ENCODE assay signal across 8 cellular contexts in genomic region chr1:85465099-85465790, GRCh38. TPM values are rescaled to one million over a fixed set of nuclear protein-coding genes. Genes with fewer than 3 reads are reported as not detected.
A peak's percentile ranks its signal among the peaks of the same experiment; 100 is the strongest.
DNase-seq lines count a peak whose midpoint lies in the region; ATAC-seq and TF ChIP-seq lines count a peak whose summit lies in the region.

TSS of gene DDAH1 (minus strand) at chr1:85465159. CDS start at chr1:85465045, 114 bp downstream.

- H3K9me3 Mint-ChIP-seq in effector memory CD8-positive, alpha-beta T cell = no peaks in the 10 kb centered on the region
- H3K9me3 Mint-ChIP-seq in stimulated activated naive CD8-positive, alpha-beta T cell treated with anti-CD3 and anti-CD28 coated beads, Interleukin-15, Interleukin-2, amounts not matched to agents 100 ng/mL and 50 ng/mL, for 24 hours = peaks cover 4% of the 10 kb centered on the region

- H3K36me3 Mint-ChIP-seq in effector memory CD8-positive, alpha-beta T cell (ENCODE audit: insufficient read depth) = no peaks in the 10 kb centered on the region
- H3K36me3 Mint-ChIP-seq in stimulated activated naive CD8-positive, alpha-beta T cell treated with anti-CD3 and anti-CD28 coated beads, Interleukin-15, Interleukin-2, amounts not matched to agents 100 ng/mL and 50 ng/mL, for 24 hours (ENCODE audit: low read depth) = no peaks in the 10 kb centered on the region

- ATAC-seq in GM19467 (IDR thresholded peaks at IDR 0.05; ENCODE audit: unreplicated experiment) (peak; percentile 41), GM18858 (IDR thresholded peaks at IDR 0.05; ENCODE audit: unreplicated experiment) (no peak)
- peak; percentile 7 for ATAC-seq in effector memory CD8-positive, alpha-beta T cell (replicated peaks)

- peak within 1 kb of the TSS; percentile 60 for H3K4me3 ChIP-seq in lower leg skin (ENCODE audit: low read depth, poor library complexity, severe bottlenecking)

- peak within 1 kb of the TSS; percentile 10 to 44 for H3K4me3 Mint-ChIP-seq in effector memory CD8-positive, alpha-beta T cell
- H3K4me3 Mint-ChIP-seq in stimulated activated naive CD8-positive, alpha-beta T cell treated with anti-CD3 and anti-CD28 coated beads, Interleukin-15, Interleukin-2, amounts not matched to agents 100 ng/mL and 50 ng/mL, for 24 hours = peak within 1 kb of the TSS; percentile 47

- H3K27ac Mint-ChIP-seq in effector memory CD8-positive, alpha-beta T cell = no peak within 1 kb of the TSS
- H3K27ac Mint-ChIP-seq in stimulated activated naive CD8-positive, alpha-beta T cell treated with anti-CD3 and anti-CD28 coated beads, Interleukin-15, Interleukin-2, amounts not matched to agents 100 ng/mL and 50 ng/mL, for 24 hours = no peak within 1 kb of the TSS

- no peak for TF ChIP-seq POLR2A in lower leg skin (IDR thresholded peaks at IDR 0.05)

- intact Hi-C loops in lower leg skin (cut with DNase I; ENCODE audit: low total_unique reads) = no loop called here

- H3K27me3 Mint-ChIP-seq in effector memory CD8-positive, alpha-beta T cell = peaks cover 78 to 79% of the 10 kb centered on the region in 2 donors
- H3K27me3 Mint-ChIP-seq in stimulated activated naive CD8-positive, alpha-beta T cell treated with anti-CD3 and anti-CD28 coated beads, Interleukin-15, Interleukin-2, amounts not matched to agents 100 ng/mL and 50 ng/mL, for 24 hours = peaks cover 71% of the 10 kb centered on the region

- no peak for TF ChIP-seq CTCF in lower leg skin (IDR thresholded peaks at IDR 0.05)

- H3K4me1 Mint-ChIP-seq in effector memory CD8-positive, alpha-beta T cell (ENCODE audit: low read depth in 2 of 2) = peaks cover 4 to 5% of the 10 kb centered on the region in 2 donors
- H3K4me1 Mint-ChIP-seq in stimulated activated naive CD8-positive, alpha-beta T cell treated with anti-CD3 and anti-CD28 coated beads, Interleukin-15, Interleukin-2, amounts not matched to agents 100 ng/mL and 50 ng/mL, for 24 hours (ENCODE audit: low read depth) = no peaks in the 10 kb centered on the region

- 2 to 3% methylated on average over 27 to 54 of the region's 56 CpGs for WGBS in lower leg skin, 2 donors

- DNase-seq in DMS153 treated with DMSO at 0.1 percent for 48 hours (lab: John Stamatoyannopoulos, UW; ENCODE audit: unreplicated experiment) = peak; percentile 49
- DNase-seq in HuH-7 (ENCODE audit: low spot score) = peak; percentile 47
- peak; percentile 22 for DNase-seq in SKM-1 treated with dmso at 0.1 percent for 144 hours (lab: John Stamatoyannopoulos, UW; ENCODE audit: unreplicated experiment)
- no peak for DNase-seq in effector memory CD8-positive, alpha-beta T cell
- peak in 1 of 2 donors; percentile 89 for DNase-seq in lower leg skin (ENCODE audit: low spot score in 2 of 2)

RNA-seq across cellular contexts. Expression of gene DDAH1, which starts in this region (rescaled TPM):
- total RNA-seq in lower leg skin = 10 to 100 TPM in 2 of 4 donors, 1 to 10 TPM in 2; 8.3 to 21.1 (median 13.3) TPM

Comparison
In these comparisons a context has a peak if more than half of its experiments do, and no peak if none do; other contexts are left out.
1. DNase-seq: peak in DMS153 treated with DMSO at 0.1 percent for 48 hours (single experiment), HuH-7 (single experiment) and SKM-1 treated with dmso at 0.1 percent for 144 hours (single experiment); none in effector memory CD8-positive, alpha-beta T cell (0 of 3).